In genomic region chr16:88784856-88785105, GRCh38 we compare ENCODE assay signal across 8 cellular contexts. TPM values are rescaled to one million over a fixed set of nuclear protein-coding genes. Genes with fewer than 3 reads are reported as not detected.
A peak's percentile ranks its signal among the peaks of the same experiment; 100 is the strongest.
DNase-seq lines count a peak whose midpoint lies in the region; ATAC-seq and TF ChIP-seq lines count a peak whose summit lies in the region.

No MANE protein-coding gene starts in this region.

- no peaks in the 10 kb centered on the region for H3K27me3 ChIP-seq in mononuclear cell (ENCODE audit: insufficient read depth, low read length)

- no peak for TF ChIP-seq CTCF in choroid plexus epithelial cell (conservative IDR thresholded peaks at IDR 0.05; ENCODE audit: low read depth, low read length)

- intact Hi-C loops in Right ventricle myocardium inferior (cut with DNase I) (loop anchor here (1.0 to 2.0 kb wide), 2 partner anchors 40 to 47 kb away; no protein-coding TSS in a partner anchor), cardiac septum (cut with DNase I) (loop anchor here (1.0 kb wide), 1 partner anchor 41 kb away; no protein-coding TSS in a partner anchor)

- peaks cover 60% of the 10 kb centered on the region for H3K4me1 ChIP-seq in mononuclear cell (ENCODE audit: insufficient read depth, low read length)

- ATAC-seq in Right ventricle myocardium inferior (peak; percentile 25), GM21786 (IDR thresholded peaks at IDR 0.05; ENCODE audit: unreplicated experiment) (no peak), HG02938 (IDR thresholded peaks at IDR 0.05; ENCODE audit: unreplicated experiment) (no peak), GM21526 (IDR thresholded peaks at IDR 0.05; ENCODE audit: low FRiP score, unreplicated experiment) (no peak)

- DNase-seq in Right ventricle myocardium inferior (ENCODE audit: missing footprints) (no peak), cardiac septum (ENCODE audit: low spot score) (no peak), choroid plexus epithelial cell (ENCODE audit: low read depth) (no peak), superior temporal gyrus (ENCODE audit: extremely low spot score) (no peak)

- H3K4me3 ChIP-seq in choroid plexus epithelial cell (ENCODE audit: low read depth, low read length) (peak overlapping the region; percentile 65), mononuclear cell (ENCODE audit: low read length) (peak overlapping the region; percentile 55)

- no peaks in the 10 kb centered on the region for H3K9me3 ChIP-seq in mononuclear cell (ENCODE audit: low read depth, low read length)

RNA-seq across cellular contexts. Expression of gene PIEZO1, which starts 0.2 kb away (rescaled TPM):
- total RNA-seq in Right ventricle myocardium inferior, result 18.1 TPM
- 20.4 TPM for total RNA-seq in cardiac septum
- total RNA-seq in mononuclear cell, result 54.5 TPM

RNA-seq across cellular contexts. Expression of gene CDT1, which starts 18.8 kb away (rescaled TPM):
- 0.65 TPM for total RNA-seq in Right ventricle myocardium inferior
- total RNA-seq in cardiac septum, result 0.46 TPM
- 0.42 TPM for total RNA-seq in mononuclear cell

RNA-seq across cellular contexts. Expression of gene APRT, which starts 26.9 kb away (rescaled TPM):
- 45.3 TPM for total RNA-seq in Right ventricle myocardium inferior
- 46.6 TPM for total RNA-seq in cardiac septum
- total RNA-seq in mononuclear cell, result 70.8 TPM
